ENCODE assay signal across 28 cellular contexts in the genomic region with DNA sequence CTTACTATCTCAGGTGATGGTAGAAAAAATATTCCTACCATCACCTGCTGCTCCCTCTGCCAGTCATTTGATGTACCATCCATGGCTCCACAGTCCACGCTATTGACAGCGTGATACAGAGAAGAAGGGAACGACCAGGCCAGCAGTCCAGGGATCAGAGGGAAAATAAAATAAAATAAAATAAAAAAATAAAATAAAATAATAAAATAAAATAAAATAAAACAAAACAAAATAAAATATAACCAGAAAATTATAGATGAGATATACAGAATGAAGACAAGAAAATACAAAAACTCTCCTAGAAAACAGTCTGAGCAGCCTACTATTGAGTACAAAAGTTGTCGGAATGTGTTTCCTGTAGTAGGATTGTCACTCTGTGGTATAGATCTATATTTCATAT.
"Had no signal": no experiment of that assay in that cellular context is flagged by ENCODE, and none has a peak within 500 bp of the region (broad histone marks: within the 10 kb centered on the region; RNA-seq: fewer than 3 reads in every experiment).

No MANE protein-coding gene starts in this region.

- H3K27me3 ChIP-seq: colonic mucosa, dorsolateral prefrontal cortex, esophagus muscularis mucosa, esophagus squamous epithelium, foreskin keratinocyte, gastrocnemius medialis, gastroesophageal sphincter, heart right ventricle, hepatocyte had no signal

- H3K9me3 ChIP-seq: colonic mucosa, esophagus muscularis mucosa, gastrocnemius medialis, gastroesophageal sphincter had no signal

- ATAC-seq: effector memory CD8-positive, alpha-beta T cell; esophagus mucosa; foreskin keratinocyte; gastrocnemius medialis; gastroesophageal sphincter; heart right ventricle had no signal

- H3K4me2 ChIP-seq: hepatocyte had no signal

- H3K4me3 ChIP-seq: colonic mucosa, coronary artery, dorsolateral prefrontal cortex, esophagus muscularis mucosa, esophagus squamous epithelium, gastrocnemius medialis, gastroesophageal sphincter, heart right ventricle, hepatocyte had no signal

- H3K79me2 ChIP-seq: hepatocyte had no signal

- DNase-seq: colonic mucosa; cortex of kidney; dermis blood vessel endothelial cell; dorsolateral prefrontal cortex; effector CD4-positive, alpha-beta T cell; effector CD8-positive, alpha-beta T cell; effector memory CD4-positive, alpha-beta T cell; effector memory CD8-positive, alpha-beta T cell; endodermal cell; erythroblast; esophagus squamous epithelium; foreskin fibroblast; foreskin keratinocyte; foreskin melanocyte; gastrocnemius medialis; glutamatergic neuron; head of caudate nucleus; heart right ventricle had no signal

- H3K36me3 ChIP-seq: colonic mucosa, esophagus muscularis mucosa, esophagus squamous epithelium, gastrocnemius medialis, gastroesophageal sphincter, heart right ventricle had no signal

- H3K27ac Mint-ChIP-seq: dendritic cell treated with granulocyte-macrophage colony-stimulating factor and Interleukin-4, amounts not matched to agents 40 ng/mL and 50 ng/mL, for 4 days; effector memory CD8-positive, alpha-beta T cell; endodermal cell had no signal

- H3K27ac ChIP-seq: colonic mucosa, coronary artery, dorsolateral prefrontal cortex, epithelial cell of prostate, esophagus muscularis mucosa, esophagus squamous epithelium, foreskin keratinocyte, gastrocnemius medialis, gastroesophageal sphincter, heart right ventricle, hepatocyte had no signal

- H3K4me1 Mint-ChIP-seq: endodermal cell had no signal

- H3K27me3 Mint-ChIP-seq: dendritic cell treated with granulocyte-macrophage colony-stimulating factor and Interleukin-4, amounts not matched to agents 40 ng/mL and 50 ng/mL, for 4 days; effector memory CD8-positive, alpha-beta T cell had no signal

- FAIRE-seq: colon, endometrium, endothelial cell of umbilical vein had no signal

- H3K4me3 Mint-ChIP-seq: dendritic cell treated with granulocyte-macrophage colony-stimulating factor and Interleukin-4, amounts not matched to agents 40 ng/mL and 50 ng/mL, for 4 days; effector memory CD8-positive, alpha-beta T cell; endodermal cell had no signal

- H2AFZ ChIP-seq: hepatocyte had no signal

- H3K4me1 ChIP-seq: colonic mucosa, esophagus muscularis mucosa, esophagus squamous epithelium, foreskin keratinocyte, gastrocnemius medialis, gastroesophageal sphincter, heart right ventricle had no signal
